ENCODE assay signal across 22 cellular contexts in genomic region chr15:35724626-35725025, GRCh38.
"Had no signal": no experiment of that assay in that cellular context is flagged by ENCODE, and none has a peak within 500 bp of the region (broad histone marks: within the 10 kb centered on the region; RNA-seq: fewer than 3 reads in every experiment).

No MANE protein-coding gene starts in this region.

- DNase-seq: effector memory CD4-positive, alpha-beta T cell; heart left ventricle; left cardiac atrium; left lung; midbrain; naive thymus-derived CD4-positive, alpha-beta T cell; psoas muscle; right cardiac atrium; sigmoid colon; stimulated activated CD4-positive, alpha-beta T cell treated with anti-CD3 and anti-CD28 coated beads, Interleukin-2, amount 100 ng/mL, for 24 hours; stimulated activated CD4-positive, alpha-beta T cell treated with anti-CD3 and anti-CD28 coated beads, Interleukin-4, amount 100 ng/mL, for 24 hours; stimulated activated naive CD4-positive, alpha-beta T cell treated with Interleukin-2 at 50 U/mL for 16 hours; stomach; thyroid gland had no signal

- H3K27ac ChIP-seq: esophagus muscularis mucosa, foreskin keratinocyte, gastroesophageal sphincter, heart left ventricle, hepatocyte, left lung, neural progenitor cell, psoas muscle, sigmoid colon, stomach, thyroid gland, vagina had no signal

- H3K4me3 Mint-ChIP-seq: naive thymus-derived CD4-positive, alpha-beta T cell; nephron; neural progenitor cell; stimulated activated effector memory CD8-positive, alpha-beta T cell treated with anti-CD3 and anti-CD28 coated beads, Interleukin-12 subunit alpha, Interleukin-12 subunit beta, amount 100 ng/mL, for 72 hours had no signal

- H3K36me3 ChIP-seq: esophagus muscularis mucosa, gastroesophageal sphincter, heart left ventricle, left lung, neural progenitor cell, sigmoid colon, stomach, thyroid gland, vagina had no signal

- H3K4me1 Mint-ChIP-seq: naive thymus-derived CD4-positive, alpha-beta T cell; stimulated activated effector memory CD8-positive, alpha-beta T cell treated with anti-CD3 and anti-CD28 coated beads, Interleukin-12 subunit alpha, Interleukin-12 subunit beta, amount 100 ng/mL, for 72 hours had no signal

- H3K27ac Mint-ChIP-seq: naive thymus-derived CD4-positive, alpha-beta T cell; nephron; neural progenitor cell; stimulated activated effector memory CD8-positive, alpha-beta T cell treated with anti-CD3 and anti-CD28 coated beads, Interleukin-12 subunit alpha, Interleukin-12 subunit beta, amount 100 ng/mL, for 72 hours had no signal

- ATAC-seq: gastroesophageal sphincter; heart left ventricle; left cardiac atrium; left lung; naive thymus-derived CD4-positive, alpha-beta T cell; psoas muscle; right cardiac atrium; stimulated activated effector memory CD8-positive, alpha-beta T cell treated with anti-CD3 and anti-CD28 coated beads, Interleukin-12 subunit alpha, Interleukin-12 subunit beta, amount 100 ng/mL, for 72 hours had no signal

- H3K9me3 Mint-ChIP-seq: neural progenitor cell; stimulated activated effector memory CD8-positive, alpha-beta T cell treated with anti-CD3 and anti-CD28 coated beads, Interleukin-12 subunit alpha, Interleukin-12 subunit beta, amount 100 ng/mL, for 72 hours had no signal

- H3K27me3 ChIP-seq: esophagus muscularis mucosa, foreskin keratinocyte, gastroesophageal sphincter, heart left ventricle, hepatocyte, left lung, neural progenitor cell, sigmoid colon, stomach, thyroid gland, vagina had no signal

- H3K4me3 ChIP-seq: esophagus muscularis mucosa, gastroesophageal sphincter, heart left ventricle, hepatocyte, left lung, neural progenitor cell, psoas muscle, sigmoid colon, stomach, thyroid gland, vagina had no signal

- H3K36me3 Mint-ChIP-seq: naive thymus-derived CD4-positive, alpha-beta T cell; neural progenitor cell; stimulated activated effector memory CD8-positive, alpha-beta T cell treated with anti-CD3 and anti-CD28 coated beads, Interleukin-12 subunit alpha, Interleukin-12 subunit beta, amount 100 ng/mL, for 72 hours had no signal
